ENCODE assay signal across 9 cellular contexts in genomic region chr5:33241826-33242225, GRCh38.
DNase-seq lines count a peak whose midpoint lies in the region; ATAC-seq and TF ChIP-seq lines count a peak whose summit lies in the region.
"Had no signal": no experiment of that assay in that cellular context is flagged by ENCODE, and none has a peak within 500 bp of the region (broad histone marks: within the 10 kb centered on the region; RNA-seq: fewer than 3 reads in every experiment).

No MANE protein-coding gene starts in this region.

- peak; percentile 55 for ATAC-seq in GM19043 (IDR thresholded peaks at IDR 0.05; ENCODE audit: low read depth, unreplicated experiment)
- ATAC-seq in HG02973 (IDR thresholded peaks at IDR 0.05; ENCODE audit: unreplicated experiment): peak; percentile 77
- no peak for ATAC-seq in HG03196 (IDR thresholded peaks at IDR 0.05; ENCODE audit: unreplicated experiment)
- ATAC-seq: activated CD4-positive, alpha-beta T cell treated with anti-CD3 and anti-CD28 coated beads for 36 hours; psoas muscle had no signal

- in situ Hi-C loops in G401 (cut with HindIII; ENCODE audit: low sequenced_read_pairs): no loop called here

- H3K27ac ChIP-seq in neural cell (ENCODE audit: low read length) (peak overlapping the region; percentile 21), WERI-Rb-1 (no peak overlapping the region)

- no peaks in the 10 kb centered on the region for H3K9me3 ChIP-seq in neural cell (ENCODE audit: low read length)
- no peaks in the 10 kb centered on the region for H3K9me3 ChIP-seq in WERI-Rb-1 (ENCODE audit: severe bottlenecking)
- H3K9me3 ChIP-seq: psoas muscle had no signal

- no peaks in the 10 kb centered on the region for H3K36me3 ChIP-seq in neural cell (ENCODE audit: insufficient read depth, low read length)
- no peaks in the 10 kb centered on the region for H3K36me3 ChIP-seq in WERI-Rb-1

- H3K4me3 ChIP-seq in neural cell (ENCODE audit: low read length): no peak overlapping the region
- H3K4me3 ChIP-seq in WERI-Rb-1 (ENCODE audit: low read depth, low read length): no peak overlapping the region
- H3K4me3 ChIP-seq: psoas muscle had no signal

- H3K9me2 ChIP-seq in neural cell (ENCODE audit: insufficient read depth, low read length): no peaks in the 10 kb centered on the region

- H3K4me2 ChIP-seq in neural cell (ENCODE audit: low read length): no peak overlapping the region

- H3K79me2 ChIP-seq in neural cell (replicated peaks; ENCODE audit: insufficient read depth, low read length): no peaks in the 10 kb centered on the region

- no peak overlapping the region for H3K9ac ChIP-seq in neural cell (ENCODE audit: low read length)

- DNase-seq in SKM-1 treated with dmso at 0.1 percent for 144 hours (lab: John Stamatoyannopoulos, UW; ENCODE audit: unreplicated experiment) (peak; percentile 79), G401 (ENCODE audit: low spot score) (no peak), WERI-Rb-1 (no peak)
- DNase-seq: activated CD4-positive, alpha-beta T cell treated with anti-CD3 and anti-CD28 coated beads for 36 hours; psoas muscle had no signal

- TF ChIP-seq CTCF in neural cell (IDR thresholded peaks at IDR 0.05; ENCODE audit: poor library complexity, severe bottlenecking) (no peak), WERI-Rb-1 (IDR thresholded peaks at IDR 0.05; ENCODE audit: low read depth, low read length) (no peak)

- H3F3A ChIP-seq in neural cell (ENCODE audit: insufficient read depth, low read length, poor library complexity, severe bottlenecking): no peaks in the 10 kb centered on the region

- no peak overlapping the region for H2AFZ ChIP-seq in neural cell (ENCODE audit: low read depth, low read length)

- no peak for TF ChIP-seq EP300 in neural cell (conservative IDR thresholded peaks at IDR 0.05; ENCODE audit: poor library complexity, severe bottlenecking)

- H4K20me1 ChIP-seq in neural cell (ENCODE audit: insufficient read depth): no peaks in the 10 kb centered on the region

- TF ChIP-seq RAD21 in neural cell (conservative IDR thresholded peaks at IDR 0.05): no peak

- H3K27me3 ChIP-seq in neural cell (ENCODE audit: insufficient read depth, low read depth, low read length) (no peaks in the 10 kb centered on the region), WERI-Rb-1 (ENCODE audit: insufficient read depth, low read depth, severe bottlenecking) (peaks cover 82% of the 10 kb centered on the region)

TF ChIP-seq in neural cell, 6 proteins besides CTCF, POLR2A, EP300 and RAD21:
- TF ChIP-seq TAF1 (IDR thresholded peaks at IDR 0.05; ENCODE audit: low read depth): no peak
- no peak for TF ChIP-seq POLR2AphosphoS5 (IDR thresholded peaks at IDR 0.05)
- no peak for TF ChIP-seq EZH2 (IDR thresholded peaks at IDR 0.05; ENCODE audit: borderline replicate concordance, insufficient read depth, low read length, poor library complexity, severe bottlenecking)
- TF ChIP-seq REST (IDR thresholded peaks at IDR 0.05; ENCODE audit: borderline replicate concordance): no peak
